17 cellular contexts compared by ENCODE assay signal in the genomic region with DNA sequence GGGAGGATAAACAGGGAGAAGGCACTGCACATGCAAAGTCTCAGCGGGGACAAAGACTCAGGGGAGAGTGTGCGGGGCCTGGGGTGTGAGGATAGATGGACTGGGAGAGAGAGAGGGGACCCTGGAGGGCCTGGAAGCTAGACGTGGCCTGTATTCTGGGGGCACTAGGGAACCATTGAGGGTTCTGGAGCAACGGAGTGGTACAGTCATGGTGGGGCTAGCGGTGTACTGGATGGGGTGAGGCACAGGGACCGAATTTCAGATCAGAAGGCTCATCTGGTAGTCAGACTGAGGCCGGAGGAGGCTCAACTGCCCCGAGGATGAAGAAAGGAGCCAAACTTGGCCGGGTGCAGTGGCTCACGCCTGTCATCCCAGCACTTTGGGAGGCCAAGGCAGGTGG. TPM values are rescaled to one million over a fixed set of nuclear protein-coding genes. Genes with fewer than 3 reads are reported as not detected.
A peak's percentile ranks its signal among the peaks of the same experiment; 100 is the strongest.
DNase-seq lines count a peak whose midpoint lies in the region; ATAC-seq and TF ChIP-seq lines count a peak whose summit lies in the region.
"Had no signal": no experiment of that assay in that cellular context is flagged by ENCODE, and none has a peak within 500 bp of the region (broad histone marks: within the 10 kb centered on the region; RNA-seq: fewer than 3 reads in every experiment).

No MANE protein-coding gene starts in this region.

- 94% methylated on average over 10 of the region's 10 CpGs for WGBS in hepatocyte (ENCODE audit: low lambda C conversion rate, missing lambda C conversion rate)

- H3K27ac Mint-ChIP-seq in CD14-positive monocyte (peak overlapping the region in 5 of 7 donors; percentile 46 to 98 (median 74)), progenitor cell of endocrine pancreas (peak overlapping the region; percentile 76)
- peak overlapping the region; percentile 31 for H3K27ac Mint-ChIP-seq in activated T-helper 1 cell treated with anti-CD3 and anti-CD28 coated beads, Interleukin-12 subunit alpha, Interleukin-12 subunit beta, Interleukin-2, Interleukin-4 antibody, amounts not matched to agents 30 ng/mL and 10 ng/mL and 1 ng/mL, durations not matched to agents 14 hours and 24 hours and 36 hours
- H3K27ac Mint-ChIP-seq: activated CD4-positive, alpha-beta T cell treated with anti-CD3 and anti-CD28 coated beads, Interleukin-2, amount 10 ng/mL, durations not matched to agents 24 days and 14 days had no signal

- no peak for TF ChIP-seq CTCF in CD14-positive monocyte (IDR thresholded peaks at IDR 0.05)
- TF ChIP-seq CTCF in hepatocyte (IDR thresholded peaks at IDR 0.05; ENCODE audit: poor library complexity): no peak
- TF ChIP-seq CTCF in progenitor cell of endocrine pancreas (IDR thresholded peaks at IDR 0.05; ENCODE audit: unreplicated experiment): no peak

- no peaks in the 10 kb centered on the region for H4K20me1 ChIP-seq in hepatocyte (ENCODE audit: insufficient read depth, poor library complexity, severe bottlenecking)

- peaks cover 0 to 7% (median 0%) of the 10 kb centered on the region in 3 donors for H3K27me3 Mint-ChIP-seq in CD14-positive monocyte (ENCODE audit: low read depth in 3 of 3)
- H3K27me3 Mint-ChIP-seq in activated T-helper 1 cell treated with anti-CD3 and anti-CD28 coated beads, Interleukin-12 subunit alpha, Interleukin-12 subunit beta, Interleukin-2, Interleukin-4 antibody, amounts not matched to agents 30 ng/mL and 10 ng/mL and 1 ng/mL, durations not matched to agents 14 hours and 24 hours and 36 hours (ENCODE audit: insufficient read depth): no peaks in the 10 kb centered on the region
- H3K27me3 Mint-ChIP-seq in progenitor cell of endocrine pancreas: no peaks in the 10 kb centered on the region

- no peaks in the 10 kb centered on the region for H3K27me3 ChIP-seq in hepatocyte

- H3K27ac ChIP-seq in hepatocyte: peak overlapping the region; percentile 78
- H3K27ac ChIP-seq: gastrocnemius medialis, tibial artery had no signal

- H2AFZ ChIP-seq in hepatocyte: no peak overlapping the region

- H3K4me2 ChIP-seq in hepatocyte: no peak overlapping the region

- no peaks in the 10 kb centered on the region for H3K9me3 ChIP-seq in hepatocyte (ENCODE audit: low read depth)
- H3K9me3 ChIP-seq: gastrocnemius medialis, tibial artery had no signal

- no peak overlapping the region for H3K4me3 ChIP-seq in hepatocyte
- H3K4me3 ChIP-seq: gastrocnemius medialis, K562, tibial artery had no signal

- no peaks in the 10 kb centered on the region for H3K79me2 ChIP-seq in hepatocyte

- H3K9me3 Mint-ChIP-seq in CD14-positive monocyte (peaks cover 0 to 2% (median 0%) of the 10 kb centered on the region in 7 donors), progenitor cell of endocrine pancreas (ENCODE audit: low read depth) (no peaks in the 10 kb centered on the region)
- no peaks in the 10 kb centered on the region for H3K9me3 Mint-ChIP-seq in activated T-helper 1 cell treated with anti-CD3 and anti-CD28 coated beads, Interleukin-12 subunit alpha, Interleukin-12 subunit beta, Interleukin-2, Interleukin-4 antibody, amounts not matched to agents 30 ng/mL and 10 ng/mL and 1 ng/mL, durations not matched to agents 14 hours and 24 hours and 36 hours
- H3K9me3 Mint-ChIP-seq: activated CD4-positive, alpha-beta T cell treated with anti-CD3 and anti-CD28 coated beads, Interleukin-2, amount 10 ng/mL, durations not matched to agents 24 days and 14 days; central memory CD8-positive, alpha-beta T cell had no signal

- H3K36me3 Mint-ChIP-seq in CD14-positive monocyte: peaks cover 0 to 8% of the 10 kb centered on the region in 2 donors
- peaks cover 1% of the 10 kb centered on the region for H3K36me3 Mint-ChIP-seq in activated T-helper 1 cell treated with anti-CD3 and anti-CD28 coated beads, Interleukin-12 subunit alpha, Interleukin-12 subunit beta, Interleukin-2, Interleukin-4 antibody, amounts not matched to agents 30 ng/mL and 10 ng/mL and 1 ng/mL, durations not matched to agents 14 hours and 24 hours and 36 hours (ENCODE audit: low read depth)
- H3K36me3 Mint-ChIP-seq in progenitor cell of endocrine pancreas (ENCODE audit: insufficient read depth): no peaks in the 10 kb centered on the region

- H3K4me1 Mint-ChIP-seq in CD14-positive monocyte (peaks cover 56% of the 10 kb centered on the region), progenitor cell of endocrine pancreas (ENCODE audit: low read depth) (peaks cover 14% of the 10 kb centered on the region)
- H3K4me1 Mint-ChIP-seq in activated T-helper 1 cell treated with anti-CD3 and anti-CD28 coated beads, Interleukin-12 subunit alpha, Interleukin-12 subunit beta, Interleukin-2, Interleukin-4 antibody, amounts not matched to agents 30 ng/mL and 10 ng/mL and 1 ng/mL, durations not matched to agents 14 hours and 24 hours and 36 hours (ENCODE audit: low read depth): peaks cover 30% of the 10 kb centered on the region

- peaks cover 16% of the 10 kb centered on the region for H3K4me1 ChIP-seq in hepatocyte (ENCODE audit: insufficient read depth)
- H3K4me1 ChIP-seq: gastrocnemius medialis had no signal

- intact Hi-C loops in CD14-positive monocyte (cut with micrococcal nuclease): no loop called here
- intact Hi-C loops in activated T-helper 1 cell treated with anti-CD3 and anti-CD28 coated beads, Interleukin-12 subunit alpha, Interleukin-12 subunit beta, Interleukin-2, Interleukin-4 antibody, amounts not matched to agents 30 ng/mL and 10 ng/mL and 1 ng/mL, durations not matched to agents 14 hours and 24 hours and 36 hours (cut with micrococcal nuclease): no loop called here

- H3K9me2 ChIP-seq in hepatocyte (replicated peaks; ENCODE audit: insufficient read depth): no peaks in the 10 kb centered on the region

- H3K36me3 ChIP-seq in hepatocyte (replicated peaks; ENCODE audit: insufficient read depth, low read depth): no peaks in the 10 kb centered on the region
- H3K36me3 ChIP-seq: gastrocnemius medialis, tibial artery had no signal

- no peak for DNase-seq in CD14-positive monocyte (ENCODE audit: low spot score)
- no peak for DNase-seq in activated T-helper 1 cell treated with anti-CD3 and anti-CD28 coated beads, Interleukin-12 subunit alpha, Interleukin-12 subunit beta, Interleukin-2, Interleukin-4 antibody, amounts not matched to agents 30 ng/mL and 10 ng/mL and 1 ng/mL, durations not matched to agents 14 hours and 24 hours and 36 hours (ENCODE audit: low spot score)
- no peak for DNase-seq in hepatocyte (ENCODE audit: low spot score)
- DNase-seq in progenitor cell of endocrine pancreas (ENCODE audit: low spot score, unreplicated experiment): no peak
- no peak for DNase-seq in NCI-H446 (lab: John Stamatoyannopoulos, UW)
- DNase-seq in activated naive CD4-positive, alpha-beta T cell (lab: John Stamatoyannopoulos, UW): no peak
- DNase-seq: activated CD4-positive, alpha-beta T cell treated with anti-CD3 and anti-CD28 coated beads, Interleukin-2, amount 10 ng/mL, durations not matched to agents 24 days and 14 days; gastrocnemius medialis; NCI-H1092 treated with DMSO at 0.1 percent for 48 hours; SIG-M5; stimulated activated CD4-positive, alpha-beta T cell treated with anti-CD3 and anti-CD28 coated beads, Interleukin-4, amount 100 ng/mL, for 1 hour; stimulated activated CD8-positive, alpha-beta memory T cell treated with anti-CD3 and anti-CD28 coated beads, Interleukin-4, amount 100 ng/mL, for 48 hours; tibial artery had no signal

- H3K4me3 Mint-ChIP-seq in CD14-positive monocyte (no peak overlapping the region), progenitor cell of endocrine pancreas (ENCODE audit: low read depth) (no peak overlapping the region)
- H3K4me3 Mint-ChIP-seq in activated T-helper 1 cell treated with anti-CD3 and anti-CD28 coated beads, Interleukin-12 subunit alpha, Interleukin-12 subunit beta, Interleukin-2, Interleukin-4 antibody, amounts not matched to agents 30 ng/mL and 10 ng/mL and 1 ng/mL, durations not matched to agents 14 hours and 24 hours and 36 hours: no peak overlapping the region
- H3K4me3 Mint-ChIP-seq: central memory CD8-positive, alpha-beta T cell had no signal

- ATAC-seq in GM21529 (IDR thresholded peaks at IDR 0.05; ENCODE audit: unreplicated experiment): no peak
- ATAC-seq in GM21515 (IDR thresholded peaks at IDR 0.05; ENCODE audit: unreplicated experiment): no peak
- ATAC-seq: gastrocnemius medialis, K562 had no signal

RNA-seq across cellular contexts. Expression of a gene that starts 8.0 kb away (rescaled TPM):
- polyA plus RNA-seq in CD14-positive monocyte (1 to 10 TPM in 1 of 2 donors, under 1 TPM in 1; 0.71 to 2.6 TPM), hepatocyte (12.7 and 16.2 TPM in 2 replicates)
- 95.5 and 96.9 TPM in 2 replicates for total RNA-seq in activated T-helper 1 cell treated with anti-CD3 and anti-CD28 coated beads, Interleukin-12 subunit alpha, Interleukin-12 subunit beta, Interleukin-2, Interleukin-4 antibody, amounts not matched to agents 30 ng/mL and 10 ng/mL and 1 ng/mL, durations not matched to agents 14 hours and 24 hours and 36 hours
- total RNA-seq in hepatocyte (15.2 and 15.6 TPM in 2 replicates), progenitor cell of endocrine pancreas (40.9 and 43.2 TPM in 2 replicates)

RNA-seq across cellular contexts. Expression of a gene that starts 23.5 kb away (rescaled TPM):
- polyA plus RNA-seq in CD14-positive monocyte (10 to 100 TPM in 1 of 2 donors, 1 to 10 TPM in 1; 6.2 to 15.4 TPM), hepatocyte (73.8 and 76.6 TPM in 2 replicates)
- 69.6 and 71.3 TPM in 2 replicates for total RNA-seq in activated T-helper 1 cell treated with anti-CD3 and anti-CD28 coated beads, Interleukin-12 subunit alpha, Interleukin-12 subunit beta, Interleukin-2, Interleukin-4 antibody, amounts not matched to agents 30 ng/mL and 10 ng/mL and 1 ng/mL, durations not matched to agents 14 hours and 24 hours and 36 hours
- total RNA-seq in hepatocyte (48.9 and 53.3 TPM in 2 replicates), progenitor cell of endocrine pancreas (59.3 and 61.5 TPM in 2 replicates)

RNA-seq across cellular contexts. Expression of a gene that starts 55.7 kb away (rescaled TPM):
- polyA plus RNA-seq in CD14-positive monocyte: not detected
- 1.5 and 1.8 TPM in 2 replicates for total RNA-seq in activated T-helper 1 cell treated with anti-CD3 and anti-CD28 coated beads, Interleukin-12 subunit alpha, Interleukin-12 subunit beta, Interleukin-2, Interleukin-4 antibody, amounts not matched to agents 30 ng/mL and 10 ng/mL and 1 ng/mL, durations not matched to agents 14 hours and 24 hours and 36 hours
- 1.1 and 4.2 TPM in 2 replicates for total RNA-seq in hepatocyte
- polyA plus RNA-seq in hepatocyte: 7.1 and 10.7 TPM in 2 replicates
- 12.4 and 13.0 TPM in 2 replicates for total RNA-seq in progenitor cell of endocrine pancreas

RNA-seq across cellular contexts. Expression of a gene that starts 59.5 kb away (rescaled TPM):
- polyA plus RNA-seq in CD14-positive monocyte (100 to 1,000 TPM; 143 to 160 TPM), hepatocyte (291 and 297 TPM in 2 replicates)
- 234 and 239 TPM in 2 replicates for total RNA-seq in activated T-helper 1 cell treated with anti-CD3 and anti-CD28 coated beads, Interleukin-12 subunit alpha, Interleukin-12 subunit beta, Interleukin-2, Interleukin-4 antibody, amounts not matched to agents 30 ng/mL and 10 ng/mL and 1 ng/mL, durations not matched to agents 14 hours and 24 hours and 36 hours
- total RNA-seq in hepatocyte (54.0 and 64.1 TPM in 2 replicates), progenitor cell of endocrine pancreas (107 and 117 TPM in 2 replicates)
